In genomic region chr20:36084897-36085617, GRCh38 we compare ENCODE assay signal across 16 cellular contexts.
A peak's percentile ranks its signal among the peaks of the same experiment; 100 is the strongest.
DNase-seq lines count a peak whose midpoint lies in the region; ATAC-seq, FAIRE-seq and TF ChIP-seq lines count a peak whose summit lies in the region.
"Had no signal": no experiment of that assay in that cellular context is flagged by ENCODE, and none has a peak within 500 bp of the region (broad histone marks: within the 10 kb centered on the region; RNA-seq: fewer than 3 reads in every experiment).

No MANE protein-coding gene starts in this region.

- TF ChIP-seq CTCF in HepG2 (CRISPR knock-in tag; IDR thresholded peaks at IDR 0.05) (no peak), right lobe of liver (IDR thresholded peaks at IDR 0.05) (no peak), K562 (IDR thresholded peaks at IDR 0.05 in 2 of 3, conservative IDR thresholded peaks at IDR 0.05 in 1 of 3; ENCODE audit: insufficient read depth in 2 of 3, low read depth in 1 of 3, low read length in 3 of 3) (no peak), left lung (IDR thresholded peaks at IDR 0.05) (no peak)

- H3K36me3 ChIP-seq in HepG2 (replicated peaks in 1 of 2; ENCODE audit: control insufficient read depth in 1 of 2, insufficient read depth in 2 of 2, low read length in 2 of 2) (no peaks in the 10 kb centered on the region), right lobe of liver (no peaks in the 10 kb centered on the region), K562 (ENCODE audit: control insufficient read depth, insufficient read depth, low read length) (no peaks in the 10 kb centered on the region), left lung (no peaks in the 10 kb centered on the region)

- peaks cover 5% of the 10 kb centered on the region; the same call in 1 of the 2 replicates for H3K9me3 ChIP-seq in HepG2 (ENCODE audit: low read length)
- no peaks in the 10 kb centered on the region for H3K9me3 ChIP-seq in right lobe of liver
- no peaks in the 10 kb centered on the region; the same call in 1 of the 2 replicates for H3K9me3 ChIP-seq in K562 (replicated peaks; ENCODE audit: control insufficient read depth, insufficient read depth, low read depth, low read length)
- no peaks in the 10 kb centered on the region for H3K9me3 ChIP-seq in left lung

- H3K79me2 ChIP-seq in HepG2 (ENCODE audit: insufficient read depth, low read length) = no peaks in the 10 kb centered on the region
- no peaks in the 10 kb centered on the region for H3K79me2 ChIP-seq in K562 (ENCODE audit: control insufficient read depth, insufficient read depth, low read length)

- H3K4me2 ChIP-seq in HepG2 (ENCODE audit: low read depth, low read length) (0 out of 2 replicates have a peak overlapping the region, but pooled peaks have one; percentile 0), K562 (ENCODE audit: insufficient read depth, low read length) (peak overlapping the region; percentile 68)

- TF ChIP-seq EP300 in HepG2 (IDR thresholded peaks at IDR 0.05; ENCODE audit: low read depth in 2 of 2, low read length in 2 of 2) (no peak), HepG2 (CRISPR knock-in tag; IDR thresholded peaks at IDR 0.05; ENCODE audit: borderline replicate concordance) (no peak), K562 (IDR thresholded peaks at IDR 0.05; ENCODE audit: low read length) (no peak)

- in situ Hi-C loops in HepG2 (cut with HindIII; ENCODE audit: extremely low pct_ligation_motif_present, low pct_unique_long_range_greater_than_20kb) = no loop called here
- in situ Hi-C loops in K562 (cut with MboI) = no loop called here

- CTCF ChIA-PET in HepG2 (lab: Yijun Ruan, JAX; ENCODE audit: low intra/inter-chr PET ratio, low total read pairs) = no interaction called here
- CTCF ChIA-PET in K562 (lab: Yijun Ruan, JAX; ENCODE audit: low intra/inter-chr PET ratio) = no interaction called here

- POLR2A ChIA-PET in HepG2 (lab: Yijun Ruan, JAX) = interaction anchor here (0.6 to 1.4 kb wide), 4 partner anchors 10 to 42 kb away, joined by 3 read pairs; no protein-coding TSS in a partner anchor
- POLR2A ChIA-PET in K562 (lab: Yijun Ruan, JAX) = interaction anchor here (0.6 to 2.3 kb wide), 5 partner anchors 10 to 178 kb away, joined by 3 to 9 read pairs (median 3); no protein-coding TSS in a partner anchor

- intact Hi-C loops in HepG2 (cut with micrococcal nuclease; ENCODE audit: unreplicated experiment) = no loop called here
- intact Hi-C loops in right lobe of liver (cut with DNase I) = no loop called here
- intact Hi-C loops in K562 (cut with micrococcal nuclease) = loop anchor here (5.0 kb wide), 1 partner anchor 33 kb away; no protein-coding TSS in a partner anchor
- intact Hi-C loops in left lung (cut with DNase I) = no loop called here

- DNase-seq in HepG2 (ENCODE audit: low spot score) (peak; percentile 75), right lobe of liver (no peak), K562 (ENCODE audit: extremely low read depth in 1 of 4, low spot score in 3 of 4) (peak in 2 of 4 experiments; percentile 54 to 70), left lung (no peak), mesenteric fat pad (ENCODE audit: low spot score) (no peak)
- DNase-seq: activated CD4-positive, alpha-beta T cell treated with anti-CD3 and anti-CD28 coated beads, Interleukin-2, amount 50 U/mL, for 1 hour; activated naive CD8-positive, alpha-beta T cell treated with anti-CD3 and anti-CD28 coated beads, Interleukin-2, amount 10 ng/mL, durations not matched to agents 7 days and 5 days; GF-D8; H7; NCI-H146; right cardiac atrium had no signal

- WGBS in HepG2 (ENCODE audit: low lambda C conversion rate) = 14% methylated on average over 4 of the region's 4 CpGs
- WGBS in right lobe of liver (ENCODE audit: insufficient coverage, low coverage, low lambda C conversion rate, missing lambda C conversion rate) = 71% methylated on average over 4 of the region's 4 CpGs
- 37% methylated on average over 4 of the region's 4 CpGs for WGBS in K562 (ENCODE audit: insufficient coverage, low coverage, missing lambda C conversion rate)

- H3K27ac ChIP-seq in HepG2 (ENCODE audit: extremely low read length, insufficient read depth, low read length) (no peak overlapping the region), right lobe of liver (no peak overlapping the region), K562 (ENCODE audit: extremely low read depth, low read depth, low read length) (peak overlapping the region; percentile 77), left lung (peak overlapping the region; percentile 60 to 80)

- H3K4me3 ChIP-seq in HepG2 (replicated peaks in 1 of 3; ENCODE audit: insufficient read depth in 1 of 3, low read depth in 2 of 3, low read length in 3 of 3) (no peak overlapping the region), right lobe of liver (no peak overlapping the region), K562 (no peak overlapping the region), left lung (no peak overlapping the region)

- H3K9me1 ChIP-seq in K562 (ENCODE audit: control insufficient read depth, insufficient read depth, low read length) = no peaks in the 10 kb centered on the region

- BruUV-seq in HepG2 (replicated peaks; lab: Mats Ljungman, UMichigan) (no TSS peak), K562 (replicated peaks; lab: Mats Ljungman, UMichigan) (no TSS peak)

- TF ChIP-seq RAD21 in HepG2 (CRISPR knock-in tag; IDR thresholded peaks at IDR 0.05) = no peak
- no peak for TF ChIP-seq RAD21 in K562 (CRISPR knock-in tag; conservative IDR thresholded peaks at IDR 0.05 in 1 of 2, IDR thresholded peaks at IDR 0.05 in 1 of 2)

- peaks cover 24% of the 10 kb centered on the region for H3K4me1 ChIP-seq in HepG2 (ENCODE audit: insufficient read depth, low read length)
- H3K4me1 ChIP-seq in right lobe of liver = no peaks in the 10 kb centered on the region
- peaks cover 12 to 36% of the 10 kb centered on the region in 2 experiments for H3K4me1 ChIP-seq in K562 (replicated peaks in 1 of 2; ENCODE audit: control insufficient read depth in 2 of 2, insufficient read depth in 2 of 2, low read length in 2 of 2)
- H3K4me1 ChIP-seq in left lung = no peaks in the 10 kb centered on the region

- ATAC-seq in HepG2 (peak; percentile 50), right lobe of liver (no peak), K562 (peak; percentile 55), left lung (peak; percentile 71), HG02981 (IDR thresholded peaks at IDR 0.05; ENCODE audit: unreplicated experiment) (no peak), GM18505 (IDR thresholded peaks at IDR 0.05; ENCODE audit: unreplicated experiment) (no peak), HG02884 (IDR thresholded peaks at IDR 0.05; ENCODE audit: unreplicated experiment) (no peak)
- ATAC-seq: left lobe of liver had no signal

- H3K9ac ChIP-seq in HepG2 (ENCODE audit: insufficient read depth, low read depth, low read length) (no peak overlapping the region), K562 (ENCODE audit: insufficient read depth in 1 of 2, low read depth in 2 of 2, low read length in 2 of 2) (peak overlapping the region in 1 of 2 experiments; percentile 45; a peak in 2 of 4 replicates)

- FAIRE-seq in HepG2 (lab: Jason Lieb, UNC) = peak; percentile 70
- peak; percentile 82 for FAIRE-seq in K562 (lab: Jason Lieb, UNC)
- FAIRE-seq: endometrium had no signal

- H4K20me1 ChIP-seq in HepG2 (ENCODE audit: insufficient read depth, low read length) (no peaks in the 10 kb centered on the region), K562 (replicated peaks; ENCODE audit: control insufficient read depth, insufficient read depth, low read length) (no peaks in the 10 kb centered on the region)

- TF ChIP-seq POLR2A in HepG2 (IDR thresholded peaks at IDR 0.05; ENCODE audit: insufficient read depth in 1 of 2, low read depth in 2 of 2, low read length in 2 of 2) (no peak), right lobe of liver (IDR thresholded peaks at IDR 0.05) (no peak), K562 (conservative IDR thresholded peaks at IDR 0.05) (no peak), GM18505 (IDR thresholded peaks at IDR 0.05; ENCODE audit: borderline replicate concordance, extremely low read depth, insufficient read depth, insufficient read length) (no peak)

- no peak overlapping the region for H2AFZ ChIP-seq in HepG2 (ENCODE audit: low read length)
- peak overlapping the region; percentile 73 for H2AFZ ChIP-seq in K562 (ENCODE audit: low read depth, low read length)

- H3K27me3 ChIP-seq in HepG2 (ENCODE audit: control insufficient read depth in 1 of 2, insufficient read depth in 2 of 2, low read length in 2 of 2) (peaks cover 0 to 7% of the 10 kb centered on the region in 2 experiments; a peak in 2 of 5 replicates), right lobe of liver (no peaks in the 10 kb centered on the region), K562 (ENCODE audit: control insufficient read depth in 2 of 2, insufficient read depth in 2 of 2, low read length in 2 of 2) (no peaks in the 10 kb centered on the region), left lung (peaks cover 0 to 6% of the 10 kb centered on the region in 2 donors)

TF ChIP-seq in HepG2, 621 proteins besides CTCF, POLR2A, EP300 and RAD21 (continues in another document):
- no peak for TF ChIP-seq MTA3 (CRISPR knock-in tag; IDR thresholded peaks at IDR 0.05)
- peak; percentile 77 for TF ChIP-seq NFYC (CRISPR knock-in tag; IDR thresholded peaks at IDR 0.05)
- TF ChIP-seq RAD51 (IDR thresholded peaks at IDR 0.05; ENCODE audit: borderline replicate concordance) = peak; percentile 4; the same call in 1 of the 2 replicates
- TF ChIP-seq ZNF33A (CRISPR knock-in tag; IDR thresholded peaks at IDR 0.05; ENCODE audit: borderline replicate concordance) = no peak
- TF ChIP-seq TEF (CRISPR knock-in tag; IDR thresholded peaks at IDR 0.05) = peak; percentile 32; the same call in 1 of the 2 replicates

TF ChIP-seq in K562, 482 proteins besides CTCF, POLR2A, EP300 and RAD21 (continues in another document):
- TF ChIP-seq MAFK (IDR thresholded peaks at IDR 0.05; ENCODE audit: low read length) = no peak
- 0 out of 4 replicates have a peak, but pooled peaks of 1 of the 2 experiments have one; percentile 19 for TF ChIP-seq FOXA3 (CRISPR knock-in tag; conservative IDR thresholded peaks at IDR 0.05 in 1 of 2, IDR thresholded peaks at IDR 0.05 in 1 of 2)

Comparison
In these comparisons a context has a peak if more than half of its experiments do, and no peak if none do; other contexts are left out.
1. ATAC-seq: peak in HepG2 (single experiment), K562 (single experiment) and left lung (single experiment); none in right lobe of liver (0 of 4), HG02981 (single experiment), GM18505 (single experiment) and HG02884 (single experiment).
2. H3K27ac ChIP-seq: peak in K562 (single experiment) and left lung (2 of 2); none in HepG2 (single experiment) and right lobe of liver (0 of 3).
3. Of the 241 proteins assayed by ChIP-seq in both HepG2 and K562: peak only in HepG2: CEBPB, PRDM10, ZNF12 and ZNF644; only in K562: ZNF589; in both: RAD51 and XRCC5; in neither: 227; mixed calls (peak in some experiments, not most) for 7.